ENCODE assay signal across 20 cellular contexts in genomic region chr15:84844964-84845363, GRCh38. TPM values are rescaled to one million over a fixed set of nuclear protein-coding genes. Genes with fewer than 3 reads are reported as not detected.
DNase-seq lines count a peak whose midpoint lies in the region; ATAC-seq, FAIRE-seq and TF ChIP-seq lines count a peak whose summit lies in the region.
"Had no signal": no experiment of that assay in that cellular context is flagged by ENCODE, and none has a peak within 500 bp of the region (broad histone marks: within the 10 kb centered on the region; RNA-seq: fewer than 3 reads in every experiment).

No MANE protein-coding gene starts in this region.

- H4K12ac ChIP-seq in trophoblast cell (ENCODE audit: low read depth, low read length), result no peak overlapping the region

- H3K4me3 Mint-ChIP-seq in naive thymus-derived CD8-positive, alpha-beta T cell, result no peak overlapping the region
- H3K4me3 Mint-ChIP-seq: stimulated activated naive CD8-positive, alpha-beta T cell treated with anti-CD3 and anti-CD28 coated beads, Interleukin-15, amount 100 ng/mL, for 72 hours; T-helper 17 cell had no signal

- peaks cover 7% of the 10 kb centered on the region for H3K9me3 ChIP-seq in left ventricle myocardium inferior (replicated peaks)
- no peaks in the 10 kb centered on the region for H3K9me3 ChIP-seq in kidney (ENCODE audit: control insufficient read depth in 1 of 2, low read length in 2 of 2)
- H3K9me3 ChIP-seq in trophoblast cell (ENCODE audit: insufficient read depth, low read depth, low read length), result peaks cover 1% of the 10 kb centered on the region
- H3K9me3 ChIP-seq in upper lobe of right lung, result no peaks in the 10 kb centered on the region
- H3K9me3 ChIP-seq: BE2C had no signal

- POLR2A ChIA-PET in naive thymus-derived CD8-positive, alpha-beta T cell (lab: Charles Lee), result no interaction called here

- no peak overlapping the region for H3K18ac ChIP-seq in trophoblast cell (ENCODE audit: low read length)

- H3K27me3 ChIP-seq in left ventricle myocardium inferior (ENCODE audit: low read depth) (no peaks in the 10 kb centered on the region), trophoblast cell (ENCODE audit: insufficient read depth, low read length) (no peaks in the 10 kb centered on the region), upper lobe of right lung (no peaks in the 10 kb centered on the region)
- H3K27me3 ChIP-seq: BE2C, Peyer's patch had no signal

- TF ChIP-seq CTCF in left ventricle myocardium inferior (IDR thresholded peaks at IDR 0.05; ENCODE audit: borderline replicate concordance) (no peak), kidney (IDR thresholded peaks at IDR 0.05; ENCODE audit: borderline replicate concordance, extremely low read depth, insufficient read depth) (no peak), upper lobe of right lung (IDR thresholded peaks at IDR 0.05) (no peak)

- WGBS in trophoblast cell (ENCODE audit: extremely low coverage, insufficient coverage, insufficient read length), result no CpG with 5 or more reads among the region's 2 CpGs

- intact Hi-C loops in left ventricle myocardium inferior (cut with micrococcal nuclease), result loop anchor here (5.0 kb wide), 1 partner anchor 82 kb away; no protein-coding TSS in a partner anchor
- intact Hi-C loops in Right ventricle myocardium inferior (cut with DNase I), result loop anchor here (5.0 kb wide), 1 partner anchor 82 kb away; no protein-coding TSS in a partner anchor
- intact Hi-C loops in kidney (cut with DNase I), result no loop called here
- intact Hi-C loops in upper lobe of right lung (cut with DNase I), result no loop called here

- H3K14ac ChIP-seq in trophoblast cell (ENCODE audit: low read length), result no peak overlapping the region

- no peaks in the 10 kb centered on the region for H3K79me2 ChIP-seq in trophoblast cell (ENCODE audit: control insufficient read depth, insufficient read depth, low read length, poor library complexity)

- no peak overlapping the region for H2BK12ac ChIP-seq in trophoblast cell (ENCODE audit: low read length)

- peak overlapping the region; percentile 32 for H2AK5ac ChIP-seq in trophoblast cell (ENCODE audit: low read length)

- no peak overlapping the region for H3K23ac ChIP-seq in trophoblast cell (ENCODE audit: low read length)

- peak overlapping the region; percentile 95 for H3K27ac ChIP-seq in left ventricle myocardium inferior (replicated peaks)
- H3K27ac ChIP-seq in kidney (ENCODE audit: low read depth in 2 of 2, low read length in 2 of 2), result peak overlapping the region; percentile 83 to 89
- H3K27ac ChIP-seq in trophoblast cell (ENCODE audit: low read depth, low read length), result peak overlapping the region; percentile 16
- peak overlapping the region; percentile 53 for H3K27ac ChIP-seq in upper lobe of right lung
- H3K27ac ChIP-seq: skin epidermis, WERI-Rb-1 had no signal

- peaks cover 2% of the 10 kb centered on the region for H3K79me1 ChIP-seq in trophoblast cell (ENCODE audit: low read length)

- H3K4me3 ChIP-seq in left ventricle myocardium inferior (no peak overlapping the region), kidney (ENCODE audit: low read length in 2 of 2) (no peak overlapping the region), trophoblast cell (ENCODE audit: low read depth, low read length) (no peak overlapping the region), upper lobe of right lung (no peak overlapping the region)
- H3K4me3 ChIP-seq: lung, Peyer's patch, skin epidermis had no signal

- H3K36me3 ChIP-seq in left ventricle myocardium inferior, result peaks cover 15% of the 10 kb centered on the region
- no peaks in the 10 kb centered on the region for H3K36me3 ChIP-seq in kidney (ENCODE audit: control insufficient read depth in 1 of 2, insufficient read depth in 2 of 2, low read length in 2 of 2)
- H3K36me3 ChIP-seq in trophoblast cell (ENCODE audit: control insufficient read depth in 1 of 2, insufficient read depth in 2 of 2, low read length in 2 of 2), result peaks cover 16 to 17% of the 10 kb centered on the region in 2 experiments
- no peaks in the 10 kb centered on the region for H3K36me3 ChIP-seq in upper lobe of right lung
- H3K36me3 ChIP-seq: BE2C, Peyer's patch had no signal

- H2BK120ac ChIP-seq in trophoblast cell (ENCODE audit: insufficient read depth, low read length, poor library complexity), result no peak overlapping the region

- H2BK5ac ChIP-seq in trophoblast cell (ENCODE audit: low read depth, low read length, poor library complexity), result peak overlapping the region; percentile 18

- no peak overlapping the region for H4K8ac ChIP-seq in trophoblast cell (ENCODE audit: low read depth, low read length)

- peak; percentile 42 for FAIRE-seq in kidney (lab: Jason Lieb, UNC)
- FAIRE-seq: A204.1 had no signal

- peaks cover 60% of the 10 kb centered on the region for H3K4me1 ChIP-seq in left ventricle myocardium inferior
- peaks cover 16 to 20% of the 10 kb centered on the region in 2 donors for H3K4me1 ChIP-seq in kidney (ENCODE audit: control insufficient read depth in 1 of 2, insufficient read depth in 1 of 2, low read depth in 1 of 2, low read length in 2 of 2)
- H3K4me1 ChIP-seq in trophoblast cell (ENCODE audit: control insufficient read depth in 1 of 2, insufficient read depth in 2 of 2, low read length in 2 of 2), result peaks cover 0 to 3% of the 10 kb centered on the region in 2 experiments
- peaks cover 16% of the 10 kb centered on the region for H3K4me1 ChIP-seq in upper lobe of right lung
- H3K4me1 ChIP-seq: BE2C had no signal

- H4K91ac ChIP-seq in trophoblast cell (ENCODE audit: low read depth, low read length), result peak overlapping the region; percentile 21

- H3K4me1 Mint-ChIP-seq in naive thymus-derived CD8-positive, alpha-beta T cell, result no peaks in the 10 kb centered on the region

- no peak overlapping the region for H3K4ac ChIP-seq in trophoblast cell (ENCODE audit: low read depth, low read length)

- peaks cover 0 to 9% (median 0%) of the 10 kb centered on the region in 5 donors for H3K27me3 Mint-ChIP-seq in naive thymus-derived CD8-positive, alpha-beta T cell
- H3K27me3 Mint-ChIP-seq: stimulated activated naive CD8-positive, alpha-beta T cell treated with anti-CD3 and anti-CD28 coated beads, Interleukin-15, amount 100 ng/mL, for 72 hours had no signal

- H3K9ac ChIP-seq in kidney (ENCODE audit: low read length in 2 of 2) (peak overlapping the region in 1 of 2 donors; percentile 51), trophoblast cell (ENCODE audit: low read length) (no peak overlapping the region)

- ATAC-seq in Right ventricle myocardium inferior, result no peak
- ATAC-seq in upper lobe of right lung, result no peak
- no peak for ATAC-seq in GM18511 (IDR thresholded peaks at IDR 0.05; ENCODE audit: unreplicated experiment)
- no peak for ATAC-seq in naive thymus-derived CD8-positive, alpha-beta T cell
- ATAC-seq: stimulated activated naive CD8-positive, alpha-beta T cell treated with anti-CD3 and anti-CD28 coated beads, Interleukin-15, amount 100 ng/mL, for 72 hours had no signal

- no peak overlapping the region for H3K4me2 ChIP-seq in trophoblast cell (ENCODE audit: low read length)

- H2AFZ ChIP-seq in trophoblast cell (ENCODE audit: insufficient read depth, low read length, poor library complexity), result no peak overlapping the region

- H3K36me3 Mint-ChIP-seq in naive thymus-derived CD8-positive, alpha-beta T cell, result peaks cover 0 to 17% (median 10%) of the 10 kb centered on the region in 3 donors

- DNase-seq in left ventricle myocardium inferior (no peak), Right ventricle myocardium inferior (ENCODE audit: missing footprints) (no peak), kidney (no peak), trophoblast cell (no peak), upper lobe of right lung (no peak)
- no peak for DNase-seq in naive thymus-derived CD8-positive, alpha-beta T cell
- no peak for DNase-seq in stimulated activated CD4-positive, alpha-beta T cell treated with anti-CD3 and anti-CD28 coated beads, Interleukin-2, amount 100 ng/mL, for 48 hours
- DNase-seq: amniotic stem cell, NCI-H1105 had no signal

- no peak overlapping the region for H3K27ac Mint-ChIP-seq in naive thymus-derived CD8-positive, alpha-beta T cell
- H3K27ac Mint-ChIP-seq: stimulated activated naive CD8-positive, alpha-beta T cell treated with anti-CD3 and anti-CD28 coated beads, Interleukin-15, amount 100 ng/mL, for 72 hours; T-helper 17 cell had no signal

- peaks cover 0 to 35% (median 17%) of the 10 kb centered on the region in 9 donors for H3K9me3 Mint-ChIP-seq in naive thymus-derived CD8-positive, alpha-beta T cell

RNA-seq across cellular contexts. Expression of gene ALPK3, which starts 27.8 kb away (rescaled TPM):
- 181 TPM for total RNA-seq in left ventricle myocardium inferior
- total RNA-seq in Right ventricle myocardium inferior, result 132 TPM
- total RNA-seq in kidney, result 20.2 TPM
- polyA plus RNA-seq in kidney (ENCODE audit: insufficient read depth, low read depth, low replicate concordance), result 3.1 TPM
- polyA plus RNA-seq in trophoblast cell (2013), result 11.4 TPM in 2 replicates
- total RNA-seq in upper lobe of right lung, result 21.0 TPM
- total RNA-seq in naive thymus-derived CD8-positive, alpha-beta T cell, result under 1 TPM; 0.11 to 0.29 TPM
- polyA plus RNA-seq in naive thymus-derived CD8-positive, alpha-beta T cell, result under 1 TPM in 1 of 3 donors, not detected in 2; 0.01 TPM

RNA-seq across cellular contexts. Expression of gene SLC28A1, which starts 39.5 kb away (rescaled TPM):
- total RNA-seq in left ventricle myocardium inferior (0.91 TPM), Right ventricle myocardium inferior (0.24 TPM), kidney (12.8 TPM), upper lobe of right lung (not detected)
- 51.2 TPM for polyA plus RNA-seq in kidney (ENCODE audit: insufficient read depth, low read depth, low replicate concordance)
- polyA plus RNA-seq in trophoblast cell (2013), result 0.35 and 0.42 TPM in 2 replicates
- not detected for total RNA-seq in naive thymus-derived CD8-positive, alpha-beta T cell
- not detected for polyA plus RNA-seq in naive thymus-derived CD8-positive, alpha-beta T cell
- total RNA-seq: glomerular endothelial cell, osteoblast, T-helper 17 cell had no signal
- polyA plus RNA-seq: lung had no signal

Comparison
In these comparisons a context has a peak if more than half of its experiments do, and no peak if none do; other contexts are left out.
1. H3K27ac ChIP-seq: peak in every context shown above with its lines; median percentile 95 in left ventricle myocardium inferior; 86 in kidney; 53 in upper lobe of right lung; 16 in trophoblast cell.
2. RNA of gene ALPK3, which starts 27.8 kb away (total RNA-seq): 181 TPM in left ventricle myocardium inferior (single experiment), 132 TPM in Right ventricle myocardium inferior (single experiment), 21.0 TPM in upper lobe of right lung (single experiment) and 20.2 TPM in kidney (single experiment); 0.11 to 0.29 TPM in naive thymus-derived CD8-positive, alpha-beta T cell; every median in the first group is over 10 times any median in the second.
3. intact Hi-C loops: an anchor here in left ventricle myocardium inferior (5.0 kb wide) and Right ventricle myocardium inferior (5.0 kb wide); none called in kidney and upper lobe of right lung.